In the genomic region with DNA sequence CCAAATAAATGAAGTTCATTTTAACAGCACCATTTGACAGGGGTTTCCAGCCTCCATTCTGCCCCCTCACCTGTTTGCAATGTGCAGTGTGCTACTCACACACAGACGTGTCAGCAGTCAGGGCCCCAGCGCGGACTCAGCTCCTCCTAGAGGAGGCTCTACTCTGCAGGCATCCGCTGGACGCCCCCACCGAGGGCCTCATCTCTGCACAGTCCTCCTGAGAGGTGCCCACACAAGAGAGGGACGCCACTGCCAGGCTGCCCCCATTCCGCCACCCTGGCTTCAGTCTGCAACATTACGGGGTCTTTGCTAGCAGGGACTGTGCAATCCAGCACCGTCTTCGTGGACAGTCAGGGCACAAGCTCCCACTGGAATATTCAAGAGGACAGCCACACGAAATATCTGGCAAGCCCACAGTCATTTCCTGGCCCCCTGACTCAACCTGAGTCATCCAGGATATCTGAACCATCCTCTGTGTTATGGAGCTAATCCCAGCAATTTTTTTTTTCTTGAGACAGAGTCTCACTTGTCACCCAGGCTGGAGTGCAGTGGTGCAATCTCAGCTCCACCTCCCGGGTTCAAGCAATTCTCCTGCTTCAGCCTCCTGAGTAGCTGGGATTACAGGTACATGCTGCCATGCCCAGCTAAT, we compare ENCODE assay signal across 15 cellular contexts.
A peak's percentile ranks its signal among the peaks of the same experiment; 100 is the strongest.
DNase-seq lines count a peak whose midpoint lies in the region; ATAC-seq and TF ChIP-seq lines count a peak whose summit lies in the region.
"Had no signal": no experiment of that assay in that cellular context is flagged by ENCODE, and none has a peak within 500 bp of the region (broad histone marks: within the 10 kb centered on the region; RNA-seq: fewer than 3 reads in every experiment).

No MANE protein-coding gene starts in this region.

- no peak overlapping the region for H2BK15ac ChIP-seq in mesenchymal stem cell (ENCODE audit: low read depth, poor library complexity, severe bottlenecking)

- no peak overlapping the region for H2AFZ ChIP-seq in mesenchymal stem cell (ENCODE audit: low read depth, low read length)

- no peak overlapping the region for H3K14ac ChIP-seq in mesenchymal stem cell (ENCODE audit: low read length in 2 of 2)

- CTCF ChIA-PET in CD8-positive, alpha-beta T cell (lab: Charles Lee): no interaction called here
- CTCF ChIA-PET in Calu3 (lab: Charles Lee): no interaction called here

- H3K27me3 ChIP-seq in mesenchymal stem cell (ENCODE audit: control insufficient read depth in 1 of 2, insufficient read depth in 1 of 2, low read length in 2 of 2): no peaks in the 10 kb centered on the region
- H3K27me3 ChIP-seq in CD8-positive, alpha-beta T cell (ENCODE audit: insufficient read depth, low read length): no peaks in the 10 kb centered on the region
- H3K27me3 ChIP-seq: colonic mucosa, esophagus squamous epithelium had no signal

- H3K9me3 Mint-ChIP-seq in CD8-positive, alpha-beta T cell: no peaks in the 10 kb centered on the region
- peaks cover 1 to 3% of the 10 kb centered on the region in 2 donors for H3K9me3 Mint-ChIP-seq in stimulated activated naive B cell treated with anti-CD40 and anti-IgM and Interleukin-4, amounts not matched to agents 10 μg/mL and 1 μg/mL and 100 μg/mL, for 72 hours
- H3K9me3 Mint-ChIP-seq in Calu3 (ENCODE audit: low read depth, unreplicated experiment): no peaks in the 10 kb centered on the region
- H3K9me3 Mint-ChIP-seq: activated naive CD4-positive, alpha-beta T cell treated with anti-CD3 and anti-CD28 coated beads for 36 hours had no signal

- no peak for TF ChIP-seq CTCF in AG10803 (conservative IDR thresholded peaks at IDR 0.05; ENCODE audit: low read length)
- TF ChIP-seq CTCF in astrocyte of the spinal cord (IDR thresholded peaks at IDR 0.05; ENCODE audit: low read depth, low read length): peak; percentile 14
- no peak for TF ChIP-seq CTCF in CD8-positive, alpha-beta T cell (IDR thresholded peaks at IDR 0.05)
- no peak for TF ChIP-seq CTCF in Calu3 (IDR thresholded peaks at IDR 0.05; ENCODE audit: unreplicated experiment)

- no peak overlapping the region for H3K27ac ChIP-seq in mesenchymal stem cell (ENCODE audit: low read length, poor library complexity, severe bottlenecking)
- H3K27ac ChIP-seq in CD8-positive, alpha-beta T cell (ENCODE audit: low read depth, low read length): no peak overlapping the region
- H3K27ac ChIP-seq: colonic mucosa, esophagus squamous epithelium had no signal

- H3K4me2 ChIP-seq in mesenchymal stem cell (ENCODE audit: low read length, poor library complexity, severe bottlenecking): no peak overlapping the region

- no peak overlapping the region for H2AK5ac ChIP-seq in mesenchymal stem cell (ENCODE audit: low read length, severe bottlenecking)

- H4K8ac ChIP-seq in mesenchymal stem cell (ENCODE audit: low read length): no peak overlapping the region

- peaks cover 8% of the 10 kb centered on the region for H3K4me1 ChIP-seq in mesenchymal stem cell (ENCODE audit: control insufficient read depth, insufficient read depth, low read depth, low read length)
- no peaks in the 10 kb centered on the region for H3K4me1 ChIP-seq in CD8-positive, alpha-beta T cell (ENCODE audit: insufficient read depth, low read length)
- H3K4me1 ChIP-seq: colonic mucosa, esophagus squamous epithelium had no signal

- H2BK5ac ChIP-seq in mesenchymal stem cell (ENCODE audit: low read depth, low read length, poor library complexity, severe bottlenecking): no peak overlapping the region

- no peaks in the 10 kb centered on the region for H3K27me3 Mint-ChIP-seq in CD8-positive, alpha-beta T cell (ENCODE audit: low read depth)
- H3K27me3 Mint-ChIP-seq in stimulated activated naive B cell treated with anti-CD40 and anti-IgM and Interleukin-4, amounts not matched to agents 10 μg/mL and 1 μg/mL and 100 μg/mL, for 72 hours: no peaks in the 10 kb centered on the region
- H3K27me3 Mint-ChIP-seq in Calu3 (ENCODE audit: unreplicated experiment): no peaks in the 10 kb centered on the region

- peaks cover 6% of the 10 kb centered on the region for H3K9me3 ChIP-seq in mesenchymal stem cell (ENCODE audit: control insufficient read depth, low read length)
- H3K9me3 ChIP-seq in CD8-positive, alpha-beta T cell (ENCODE audit: low read length): no peaks in the 10 kb centered on the region
- H3K9me3 ChIP-seq: colonic mucosa, esophagus squamous epithelium had no signal

- H3K4me3 Mint-ChIP-seq in CD8-positive, alpha-beta T cell: no peak overlapping the region
- no peak overlapping the region for H3K4me3 Mint-ChIP-seq in stimulated activated naive B cell treated with anti-CD40 and anti-IgM and Interleukin-4, amounts not matched to agents 10 μg/mL and 1 μg/mL and 100 μg/mL, for 72 hours
- no peak overlapping the region for H3K4me3 Mint-ChIP-seq in Calu3 (ENCODE audit: low read depth, unreplicated experiment)
- H3K4me3 Mint-ChIP-seq: activated naive CD4-positive, alpha-beta T cell treated with anti-CD3 and anti-CD28 coated beads for 36 hours had no signal

- no peak for ATAC-seq in CD8-positive, alpha-beta T cell
- no peak for ATAC-seq in GM18873 (IDR thresholded peaks at IDR 0.05; ENCODE audit: low FRiP score, unreplicated experiment)
- ATAC-seq in stimulated activated naive B cell treated with anti-CD40 and anti-IgM and Interleukin-4, amounts not matched to agents 10 μg/mL and 1 μg/mL and 100 μg/mL, for 72 hours (replicated peaks): no peak

- H4K91ac ChIP-seq in mesenchymal stem cell (ENCODE audit: low read length): no peak overlapping the region

- no peak overlapping the region for H3K23ac ChIP-seq in mesenchymal stem cell (ENCODE audit: low read length in 2 of 2)

- DNase-seq in AG10803 (ENCODE audit: low read depth) (peak; percentile 79), HT1080 (ENCODE audit: low read depth) (peak; percentile 98), astrocyte of the spinal cord (ENCODE audit: low read depth, low spot score) (peak; percentile 87), mesenchymal stem cell (peak; percentile 55), Calu3 (no peak)
- no peak for DNase-seq in CD8-positive, alpha-beta T cell
- DNase-seq in stimulated activated naive B cell treated with anti-CD40 and anti-IgM and Interleukin-4, amounts not matched to agents 10 μg/mL and 1 μg/mL and 100 μg/mL, for 72 hours: no peak
- DNase-seq: activated naive CD4-positive, alpha-beta T cell treated with anti-CD3 and anti-CD28 coated beads for 36 hours; colonic mucosa; EL; esophagus squamous epithelium; NCI-H510A treated with DMSO at 0.1 percent for 48 hours; posterior cingulate gyrus; stimulated activated CD4-positive, alpha-beta T cell treated with anti-CD3 and anti-CD28 coated beads, Interleukin-2, amount 100 ng/mL, for 24 hours had no signal

- no peak overlapping the region for H2BK120ac ChIP-seq in mesenchymal stem cell (ENCODE audit: low read depth, low read length)

- no peaks in the 10 kb centered on the region for H3K4me1 Mint-ChIP-seq in CD8-positive, alpha-beta T cell (ENCODE audit: low read depth)
- H3K4me1 Mint-ChIP-seq in stimulated activated naive B cell treated with anti-CD40 and anti-IgM and Interleukin-4, amounts not matched to agents 10 μg/mL and 1 μg/mL and 100 μg/mL, for 72 hours: no peaks in the 10 kb centered on the region
- no peaks in the 10 kb centered on the region for H3K4me1 Mint-ChIP-seq in Calu3 (ENCODE audit: low read depth, unreplicated experiment)

- intact Hi-C loops in CD8-positive, alpha-beta T cell (cut with DNase I, micrococcal nuclease): no loop called here
- intact Hi-C loops in Calu3 (cut with micrococcal nuclease; ENCODE audit: unreplicated experiment): no loop called here

- no peak overlapping the region for H3K4me3 ChIP-seq in AG10803 (ENCODE audit: low read length)
- H3K4me3 ChIP-seq in astrocyte of the spinal cord (ENCODE audit: low read depth, low read length): no peak overlapping the region
- no peak overlapping the region for H3K4me3 ChIP-seq in mesenchymal stem cell (ENCODE audit: insufficient read depth in 1 of 2, low read depth in 1 of 2, low read length in 2 of 2)
- no peak overlapping the region for H3K4me3 ChIP-seq in CD8-positive, alpha-beta T cell (ENCODE audit: low read depth, low read length)
- H3K4me3 ChIP-seq: colonic mucosa, esophagus squamous epithelium had no signal

- H3K36me3 Mint-ChIP-seq in CD8-positive, alpha-beta T cell: no peaks in the 10 kb centered on the region
- no peaks in the 10 kb centered on the region for H3K36me3 Mint-ChIP-seq in stimulated activated naive B cell treated with anti-CD40 and anti-IgM and Interleukin-4, amounts not matched to agents 10 μg/mL and 1 μg/mL and 100 μg/mL, for 72 hours
- no peaks in the 10 kb centered on the region for H3K36me3 Mint-ChIP-seq in Calu3 (ENCODE audit: insufficient read depth, unreplicated experiment)

- no peak overlapping the region for H2BK12ac ChIP-seq in mesenchymal stem cell (ENCODE audit: low read length in 2 of 2)

- no peak overlapping the region for H3K27ac Mint-ChIP-seq in CD8-positive, alpha-beta T cell
- H3K27ac Mint-ChIP-seq in stimulated activated naive B cell treated with anti-CD40 and anti-IgM and Interleukin-4, amounts not matched to agents 10 μg/mL and 1 μg/mL and 100 μg/mL, for 72 hours: no peak overlapping the region
- H3K27ac Mint-ChIP-seq in Calu3 (ENCODE audit: unreplicated experiment): no peak overlapping the region
- H3K27ac Mint-ChIP-seq: activated naive CD4-positive, alpha-beta T cell treated with anti-CD3 and anti-CD28 coated beads for 36 hours had no signal

- in situ Hi-C loops in astrocyte of the spinal cord (cut with HindIII; ENCODE audit: low sequenced_read_pairs): no loop called here

- H3K4ac ChIP-seq in mesenchymal stem cell (ENCODE audit: low read depth in 1 of 2, low read length in 2 of 2): no peak overlapping the region

- WGBS in mesenchymal stem cell: 31% methylated on average over 13 of the region's 13 CpGs

- H3K36me3 ChIP-seq in mesenchymal stem cell (ENCODE audit: control insufficient read depth in 1 of 2, insufficient read depth in 2 of 2, low read depth in 1 of 2, low read length in 2 of 2): no peaks in the 10 kb centered on the region
- H3K36me3 ChIP-seq in CD8-positive, alpha-beta T cell (ENCODE audit: insufficient read depth, low read length): no peaks in the 10 kb centered on the region
- H3K36me3 ChIP-seq: colonic mucosa, esophagus squamous epithelium had no signal

- no peaks in the 10 kb centered on the region for H3K79me1 ChIP-seq in mesenchymal stem cell (replicated peaks; ENCODE audit: low read length, poor library complexity, severe bottlenecking)

- BruUV-seq in Calu3 (replicated peaks; lab: Mats Ljungman, UMichigan): no TSS peak

- H3K9ac ChIP-seq in mesenchymal stem cell (ENCODE audit: low read length): no peak overlapping the region

- H3K18ac ChIP-seq in mesenchymal stem cell (ENCODE audit: low read depth in 1 of 2, low read length in 2 of 2): no peak overlapping the region

- POLR2A ChIA-PET in CD8-positive, alpha-beta T cell (lab: Charles Lee): no interaction called here

Comparison
In these comparisons a context has a peak if more than half of its experiments do, and no peak if none do; other contexts are left out.
1. DNase-seq: peak in AG10803 (single experiment), HT1080 (single experiment), astrocyte of the spinal cord (single experiment) and mesenchymal stem cell (single experiment); none in CD8-positive, alpha-beta T cell (0 of 7), stimulated activated naive B cell treated with anti-CD40 and anti-IgM and Interleukin-4, amounts not matched to agents 10 μg/mL and 1 μg/mL and 100 μg/mL, for 72 hours (single experiment) and Calu3 (single experiment).